ENCODE assay signal across 1 cellular context in the genomic region with DNA sequence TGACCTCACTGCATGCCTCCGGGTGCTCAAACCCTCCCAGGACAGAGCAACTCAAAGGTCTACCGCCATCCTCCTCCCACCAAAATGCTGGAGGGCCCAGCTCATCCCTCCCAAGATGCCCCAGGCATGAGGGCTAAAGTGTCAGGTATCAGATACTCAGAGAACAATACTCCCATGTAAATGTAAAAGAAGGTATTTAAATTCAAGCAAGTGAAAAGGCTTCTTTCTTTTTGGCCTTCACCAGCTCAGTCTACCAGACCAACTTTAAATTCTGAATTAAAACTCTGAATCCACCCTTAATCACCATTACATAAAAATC.
TF ChIP-seq lines count a peak whose summit lies in the region.

No MANE protein-coding gene starts in this region.

TF ChIP-seq in WTC11, 78 proteins besides CTCF, POLR2A, EP300 and RAD21 (continued from another document):
- TF ChIP-seq ZNF425 (CRISPR knock-in tag; conservative IDR thresholded peaks at IDR 0.05) (no peak), GABPB1 (CRISPR knock-in tag; IDR thresholded peaks at IDR 0.05) (no peak)
- TF ChIP-seq, protein P1, sequence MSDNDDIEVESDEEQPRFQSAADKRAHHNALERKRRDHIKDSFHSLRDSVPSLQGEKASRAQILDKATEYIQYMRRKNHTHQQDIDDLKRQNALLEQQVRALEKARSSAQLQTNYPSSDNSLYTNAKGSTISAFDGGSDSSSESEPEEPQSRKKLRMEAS (CRISPR knock-in tag; IDR thresholded peaks at IDR 0.05): peak; percentile 63; the same call in 1 of the 2 replicates
